Comparison of ENCODE assay signal across 10 cellular contexts in genomic region chr1:109783436-109783835, GRCh38. TPM values are rescaled to one million over a fixed set of nuclear protein-coding genes. Genes with fewer than 3 reads are reported as not detected.
DNase-seq lines count a peak whose midpoint lies in the region; ATAC-seq and TF ChIP-seq lines count a peak whose summit lies in the region.
"Had no signal": no experiment of that assay in that cellular context is flagged by ENCODE, and none has a peak within 500 bp of the region (broad histone marks: within the 10 kb centered on the region; RNA-seq: fewer than 3 reads in every experiment).

No MANE protein-coding gene starts in this region.

- ATAC-seq in CD8-positive, alpha-beta T cell, result no peak

- H3K4me3 ChIP-seq in SJCRH30 (no peak overlapping the region), fibroblast of the aortic adventitia (ENCODE audit: low read depth, low read length) (no peak overlapping the region), BE2C (ENCODE audit: low read depth, low read length) (no peak overlapping the region)
- no peak overlapping the region for H3K4me3 ChIP-seq in CD8-positive, alpha-beta T cell (ENCODE audit: low read depth, low read length)

- peaks cover 24% of the 10 kb centered on the region for H3K4me1 ChIP-seq in SJCRH30
- no peaks in the 10 kb centered on the region for H3K4me1 ChIP-seq in BE2C
- peaks cover under 1% of the 10 kb centered on the region for H3K4me1 ChIP-seq in CD8-positive, alpha-beta T cell (ENCODE audit: insufficient read depth, low read length)

- H3K36me3 ChIP-seq in SJCRH30 (no peaks in the 10 kb centered on the region), BE2C (no peaks in the 10 kb centered on the region)
- no peaks in the 10 kb centered on the region for H3K36me3 ChIP-seq in CD8-positive, alpha-beta T cell (ENCODE audit: insufficient read depth, low read length)

- H3K9me3 ChIP-seq in SJCRH30 (replicated peaks), result no peaks in the 10 kb centered on the region
- H3K9me3 ChIP-seq in BE2C, result no peaks in the 10 kb centered on the region; the same call in 1 of the 2 replicates
- no peaks in the 10 kb centered on the region for H3K9me3 ChIP-seq in CD8-positive, alpha-beta T cell (ENCODE audit: low read length)

- no peak overlapping the region for H3K4me3 Mint-ChIP-seq in immature natural killer cell
- no peak overlapping the region for H3K4me3 Mint-ChIP-seq in CD8-positive, alpha-beta T cell

- POLR2A ChIA-PET in CD8-positive, alpha-beta T cell (lab: Charles Lee), result no interaction called here

- H3K36me3 Mint-ChIP-seq in immature natural killer cell, result peaks cover 3 to 5% (median 4%) of the 10 kb centered on the region in 3 donors
- H3K36me3 Mint-ChIP-seq in CD8-positive, alpha-beta T cell, result no peaks in the 10 kb centered on the region

- intact Hi-C loops in CD8-positive, alpha-beta T cell (cut with DNase I, micrococcal nuclease), result no loop called here

- no peak for TF ChIP-seq CTCF in fibroblast of the aortic adventitia (IDR thresholded peaks at IDR 0.05; ENCODE audit: insufficient read depth, low read length)
- no peak for TF ChIP-seq CTCF in BE2C (IDR thresholded peaks at IDR 0.05; ENCODE audit: low read depth, low read length)
- no peak for TF ChIP-seq CTCF in CD8-positive, alpha-beta T cell (IDR thresholded peaks at IDR 0.05)

- peak; percentile 80 for DNase-seq in GM03348 (ENCODE audit: low spot score)
- DNase-seq in SJCRH30, result peak; percentile 33 to 35
- DNase-seq in fibroblast of the aortic adventitia (ENCODE audit: low read depth), result peak; percentile 84
- DNase-seq in renal cortical epithelial cell (ENCODE audit: low read depth), result peak; percentile 95
- DNase-seq in BE2C, result no peak
- no peak for DNase-seq in pons (ENCODE audit: low spot score)
- no peak for DNase-seq in immature natural killer cell
- no peak for DNase-seq in CD8-positive, alpha-beta T cell
- DNase-seq: GDM1, T-helper 2 cell had no signal

- peaks cover 0 to 15% (median 2%) of the 10 kb centered on the region in 6 donors for H3K9me3 Mint-ChIP-seq in immature natural killer cell
- H3K9me3 Mint-ChIP-seq in CD8-positive, alpha-beta T cell, result peaks cover 7% of the 10 kb centered on the region

- peaks cover 7 to 25% (median 11%) of the 10 kb centered on the region in 3 donors for H3K27me3 Mint-ChIP-seq in immature natural killer cell (ENCODE audit: low read depth in 3 of 3)
- no peaks in the 10 kb centered on the region for H3K27me3 Mint-ChIP-seq in CD8-positive, alpha-beta T cell (ENCODE audit: low read depth)

- H3K27ac Mint-ChIP-seq in immature natural killer cell, result no peak overlapping the region
- no peak overlapping the region for H3K27ac Mint-ChIP-seq in CD8-positive, alpha-beta T cell

- no peak overlapping the region for H3K27ac ChIP-seq in SJCRH30
- no peak overlapping the region for H3K27ac ChIP-seq in CD8-positive, alpha-beta T cell (ENCODE audit: low read depth, low read length)

- H3K4me1 Mint-ChIP-seq in immature natural killer cell, result peaks cover 19 to 25% of the 10 kb centered on the region in 2 donors
- H3K4me1 Mint-ChIP-seq in CD8-positive, alpha-beta T cell (ENCODE audit: low read depth), result peaks cover 5% of the 10 kb centered on the region

- CTCF ChIA-PET in CD8-positive, alpha-beta T cell (lab: Charles Lee), result interaction anchor here (1.3 to 18.9 kb wide), 3 partner anchors 7 to 238 kb away, joined by 4 to 656 read pairs (median 205); partner anchors contain the start of gene AHCYL1

- H3K27me3 ChIP-seq in SJCRH30, result no peaks in the 10 kb centered on the region
- no peaks in the 10 kb centered on the region for H3K27me3 ChIP-seq in BE2C
- H3K27me3 ChIP-seq in CD8-positive, alpha-beta T cell (ENCODE audit: insufficient read depth, low read length), result no peaks in the 10 kb centered on the region

RNA-seq across cellular contexts. Expression of gene EPS8L3, which starts 19.7 kb away (rescaled TPM):
- total RNA-seq in SJCRH30 (2014; rRNA removed; shearing (Covaris generic)), result not detected in 2 replicates
- total RNA-seq in fibroblast of the aortic adventitia (ENCODE audit: low replicate concordance), result not detected in 2 replicates
- total RNA-seq in renal cortical epithelial cell, result not detected in 2 replicates
- 0.29 TPM for polyA plus RNA-seq in BE2C (2012; ENCODE audit: insufficient read depth, insufficient read length, low read depth)
- polyA plus RNA-seq in immature natural killer cell, result under 1 TPM in 2 of 3 donors, not detected in 1; 0.09 to 0.13 TPM
- not detected for total RNA-seq in CD8-positive, alpha-beta T cell

RNA-seq across cellular contexts. Expression of gene GSTM3, which starts 42.6 kb away (rescaled TPM):
- total RNA-seq in SJCRH30 (2014; rRNA removed; shearing (Covaris generic)), result 31.4 and 32.1 TPM in 2 replicates
- 96.0 and 188 TPM in 2 replicates for total RNA-seq in fibroblast of the aortic adventitia (ENCODE audit: low replicate concordance)
- 75.2 and 85.6 TPM in 2 replicates for total RNA-seq in renal cortical epithelial cell
- polyA plus RNA-seq in BE2C (2012; ENCODE audit: insufficient read depth, insufficient read length, low read depth), result 71.4 TPM
- 1 to 10 TPM; 1.1 to 7.1 (median 5.9) TPM for polyA plus RNA-seq in immature natural killer cell
- total RNA-seq in CD8-positive, alpha-beta T cell, result 10 to 100 TPM; 11.6 to 12.2 TPM

Comparison
In these comparisons a context has a peak if more than half of its experiments do, and no peak if none do; other contexts are left out.
1. DNase-seq: peak in GM03348 (single experiment), SJCRH30 (2 of 2), fibroblast of the aortic adventitia (single experiment) and renal cortical epithelial cell (single experiment); none in BE2C (single experiment), pons (single experiment), immature natural killer cell (0 of 3) and CD8-positive, alpha-beta T cell (0 of 7).